In genomic region chr6:138987299-138987642, GRCh38 we compare ENCODE assay signal across 9 cellular contexts. TPM values are rescaled to one million over a fixed set of nuclear protein-coding genes. Genes with fewer than 3 reads are reported as not detected.
A peak's percentile ranks its signal among the peaks of the same experiment; 100 is the strongest.
DNase-seq lines count a peak whose midpoint lies in the region; ATAC-seq, FAIRE-seq and TF ChIP-seq lines count a peak whose summit lies in the region.
"Had no signal": no experiment of that assay in that cellular context is flagged by ENCODE, and none has a peak within 500 bp of the region (broad histone marks: within the 10 kb centered on the region; RNA-seq: fewer than 3 reads in every experiment).

No MANE protein-coding gene starts in this region.

- H3K27ac Mint-ChIP-seq in chondrocyte (ENCODE audit: unreplicated experiment): peak overlapping the region; percentile 68
- H3K27ac Mint-ChIP-seq in mesothelial cell of epicardium: peak overlapping the region; percentile 81

- peaks cover 4% of the 10 kb centered on the region; the same call in 1 of the 2 replicates for H3K9me1 ChIP-seq in IMR-90 (ENCODE audit: insufficient read depth, low read length)

- no peak overlapping the region for H2BK20ac ChIP-seq in IMR-90 (ENCODE audit: low read depth, low read length)

- H2BK5ac ChIP-seq in IMR-90 (ENCODE audit: low read depth, low read length, poor library complexity, severe bottlenecking): no peak overlapping the region

- H3K27me3 ChIP-seq in IMR-90 (ENCODE audit: control insufficient read depth, insufficient read depth, low read length): no peaks in the 10 kb centered on the region; the same call in 1 of the 2 replicates

- no TSS peak for BruUV-seq in IMR-90 (replicated peaks; lab: Mats Ljungman, UMichigan)

- peak overlapping the region; percentile 73 for H3K4me3 Mint-ChIP-seq in chondrocyte (ENCODE audit: unreplicated experiment)
- no peak overlapping the region for H3K4me3 Mint-ChIP-seq in mesothelial cell of epicardium

- peak overlapping the region; percentile 25 for H2AK9ac ChIP-seq in IMR-90 (replicated peaks; ENCODE audit: low read depth, low read length, poor library complexity)

- H3K9me3 ChIP-seq in IMR-90 (ENCODE audit: control insufficient read depth, insufficient read depth, low read length): no peaks in the 10 kb centered on the region

- intact Hi-C loops in IMR-90 (cut with micrococcal nuclease): loop anchor here (5.0 kb wide), 2 partner anchors 400 to 870 kb away; no protein-coding TSS in a partner anchor

- H4K20me1 ChIP-seq in IMR-90 (ENCODE audit: insufficient read depth, low read length): peaks cover 9% of the 10 kb centered on the region; the same call in 1 of the 2 replicates

- no peak for TF ChIP-seq RAD21 in IMR-90 (IDR thresholded peaks at IDR 0.05; ENCODE audit: low read length)

- CTCF ChIA-PET in IMR-90 (lab: Yijun Ruan, JAX): interaction anchor here (0.6 kb wide), 1 partner anchor 1259 kb away, joined by 3 read pairs; no protein-coding TSS in a partner anchor

- in situ Hi-C loops in IMR-90 (cut with MboI; ENCODE audit: low sequenced_read_pairs): loop anchor here (5.0 to 10.0 kb wide), 2 partner anchors 170 to 872 kb away; no protein-coding TSS in a partner anchor

- H3K9me3 Mint-ChIP-seq in chondrocyte (ENCODE audit: low read depth): no peaks in the 10 kb centered on the region
- H3K9me3 Mint-ChIP-seq in mesothelial cell of epicardium: no peaks in the 10 kb centered on the region

- TF ChIP-seq CTCF in IMR-90 (conservative IDR thresholded peaks at IDR 0.05; ENCODE audit: low read depth, low read length): no peak
- TF ChIP-seq CTCF in chondrocyte (IDR thresholded peaks at IDR 0.05): no peak
- TF ChIP-seq CTCF in mesothelial cell of epicardium (IDR thresholded peaks at IDR 0.05; ENCODE audit: unreplicated experiment): no peak

- H3K14ac ChIP-seq in IMR-90 (replicated peaks; ENCODE audit: low read depth, low read length): 0 out of 2 replicates have a peak overlapping the region, but pooled peaks have one; percentile 6

- no peaks in the 10 kb centered on the region for H3K36me3 Mint-ChIP-seq in chondrocyte (ENCODE audit: low read depth)
- no peaks in the 10 kb centered on the region for H3K36me3 Mint-ChIP-seq in mesothelial cell of epicardium

- no peak overlapping the region for H2BK15ac ChIP-seq in IMR-90 (ENCODE audit: low read depth, low read length)

- ATAC-seq in IMR-90 (ENCODE audit: low read depth): no peak

- 1% methylated on average over 10 of the region's 30 CpGs; no CpG with 5 or more reads in 1 of the 2 experiments for WGBS in IMR-90 (ENCODE audit: extremely low coverage in 2 of 2, insufficient read length in 1 of 2), 2 experiments

- DNase-seq in GM12892 (ENCODE audit: insufficient read length) (peak; percentile 35), IMR-90 (no peak), chondrocyte (ENCODE audit: low spot score) (peak; percentile 76), mesothelial cell of epicardium (ENCODE audit: low spot score in 2 of 2, unreplicated experiment in 2 of 2) (peak; percentile 22 to 61), NOMO-1 (lab: John Stamatoyannopoulos, UW; ENCODE audit: unreplicated experiment in 2 of 2) (no peak), NCI-H226 (no peak), NCI-H187 treated with DMSO at 0.1 percent for 48 hours (lab: John Stamatoyannopoulos, UW) (no peak), EL (no peak)

- H3K4me3 ChIP-seq in IMR-90 (ENCODE audit: insufficient read depth, low read depth, low read length): peak overlapping the region; percentile 78

- H3K36me3 ChIP-seq in IMR-90 (ENCODE audit: control insufficient read depth, insufficient read depth, low read length): no peaks in the 10 kb centered on the region

- no peak overlapping the region for H3K18ac ChIP-seq in IMR-90 (ENCODE audit: low read depth, low read length)

- peak overlapping the region; percentile 14 to 42; a peak in 3 of 4 replicates for H4K8ac ChIP-seq in IMR-90 (ENCODE audit: low read depth in 2 of 2, low read length in 2 of 2)

- dilution Hi-C loops in IMR-90 (cut with HindIII; ENCODE audit: low sequenced_read_pairs, unreplicated experiment): no loop called here

- H3K23ac ChIP-seq in IMR-90 (ENCODE audit: low read depth, low read length): peak overlapping the region; percentile 25; the same call in 1 of the 2 replicates

- peak overlapping the region; percentile 97 for H2AFZ ChIP-seq in IMR-90 (replicated peaks; ENCODE audit: low read length, poor library complexity)

- H3K4me1 ChIP-seq in IMR-90 (ENCODE audit: control insufficient read depth, insufficient read depth, low read length): peaks cover 2% of the 10 kb centered on the region; the same call in 1 of the 2 replicates

- no peak overlapping the region for H2BK120ac ChIP-seq in IMR-90 (ENCODE audit: low read depth, low read length)

- no peak for TF ChIP-seq POLR2A in GM12892 (IDR thresholded peaks at IDR 0.05; ENCODE audit: low read depth, low read length)
- no peak for TF ChIP-seq POLR2A in IMR-90 (IDR thresholded peaks at IDR 0.05; ENCODE audit: low read depth, low read length)

- no peak overlapping the region for H4K91ac ChIP-seq in IMR-90 (ENCODE audit: insufficient read depth, low read depth, low read length)

- H3K79me1 ChIP-seq in IMR-90 (ENCODE audit: low read depth in 1 of 2, low read length in 2 of 2): peaks cover 22 to 30% of the 10 kb centered on the region in 2 experiments

- H4K5ac ChIP-seq in IMR-90 (ENCODE audit: low read depth, low read length): no peak overlapping the region

- peaks cover 7% of the 10 kb centered on the region for H3K4me1 Mint-ChIP-seq in chondrocyte (ENCODE audit: low read depth)
- peaks cover 16% of the 10 kb centered on the region for H3K4me1 Mint-ChIP-seq in mesothelial cell of epicardium

- H3K27me3 Mint-ChIP-seq in chondrocyte (ENCODE audit: low read depth) (no peaks in the 10 kb centered on the region), mesothelial cell of epicardium (ENCODE audit: low read depth) (no peaks in the 10 kb centered on the region)

- no peak overlapping the region for H2AK5ac ChIP-seq in IMR-90 (ENCODE audit: low read depth, low read length)

- peak overlapping the region; percentile 39 for H3K27ac ChIP-seq in IMR-90 (ENCODE audit: insufficient read depth, low read length)

- no peak for FAIRE-seq in GM12892 (lab: Jason Lieb, UNC)
- FAIRE-seq: TTC549 had no signal

- 0 out of 2 replicates have a peak overlapping the region, but pooled peaks have one; percentile 15 for H3K4ac ChIP-seq in IMR-90 (ENCODE audit: low read depth, low read length)

- POLR2A ChIA-PET in IMR-90 (lab: Charles Lee; ENCODE audit: unreplicated experiment): no interaction called here

- H3K9ac ChIP-seq in IMR-90 (ENCODE audit: low read depth, low read length): peak overlapping the region; percentile 76

- peak overlapping the region; percentile 98 for H3K4me2 ChIP-seq in IMR-90 (ENCODE audit: low read depth, low read length)

- 0 out of 2 replicates have a peak overlapping the region, but pooled peaks have one; percentile 21 for H3K56ac ChIP-seq in IMR-90 (ENCODE audit: extremely low read depth, insufficient read depth, low read length)

TF ChIP-seq in IMR-90, 13 proteins besides CTCF, POLR2A, EP300 and RAD21:
- TF ChIP-seq ELK1 (IDR thresholded peaks at IDR 0.05; ENCODE audit: borderline replicate concordance, low read depth, low read length) (no peak), CHD1 (IDR thresholded peaks at IDR 0.05; ENCODE audit: low read depth, low read length) (no peak), MAFK (IDR thresholded peaks at IDR 0.05; ENCODE audit: low read depth, low read length) (no peak), RCOR1 (IDR thresholded peaks at IDR 0.05; ENCODE audit: insufficient replicate concordance, low read length) (no peak), RFX5 (IDR thresholded peaks at IDR 0.05; ENCODE audit: low read depth, low read length) (no peak), MAZ (IDR thresholded peaks at IDR 0.05; ENCODE audit: borderline replicate concordance, low read depth, low read length) (no peak)

RNA-seq across cellular contexts. Expression of gene REPS1, which starts 0.8 kb away (rescaled TPM):
- polyA plus RNA-seq in GM12892 (2012; ENCODE audit: missing spikeins): 32.1 TPM
- total RNA-seq in IMR-90 (2012; rRNA removed) (21.1 and 21.9 TPM in 2 replicates), chondrocyte (24.5 to 26.5 TPM (median 25.8 TPM) in 3 replicates), mesothelial cell of epicardium (85.6 to 95.4 TPM (median 89.4 TPM) in 3 replicates)
- polyA plus RNA-seq in IMR-90 (2012; rRNA removed): 24.2 and 26.3 TPM in 2 replicates
- 8.4 and 9.4 TPM in 2 replicates for polyA plus RNA-seq in IMR-90 (2012; cell fraction: cytosol; rRNA removed)
- polyA plus RNA-seq in IMR-90 (2012; cell fraction: nucleus; rRNA removed; ENCODE audit: low replicate concordance): 14.5 and 47.7 TPM in 2 replicates

RNA-seq across cellular contexts. Expression of gene ABRACL, which starts 41.3 kb away (rescaled TPM):
- polyA plus RNA-seq in GM12892 (2012; ENCODE audit: missing spikeins): 129 TPM
- total RNA-seq in IMR-90 (2012; rRNA removed): 16.0 and 42.8 TPM in 2 replicates
- polyA plus RNA-seq in IMR-90 (2012; rRNA removed): 27.5 and 27.9 TPM in 2 replicates
- polyA plus RNA-seq in IMR-90 (2012; cell fraction: cytosol; rRNA removed): 5.8 and 7.6 TPM in 2 replicates
- polyA plus RNA-seq in IMR-90 (2012; cell fraction: nucleus; rRNA removed; ENCODE audit: low replicate concordance): 2.0 and 6.9 TPM in 2 replicates
- total RNA-seq in chondrocyte: 10.4 to 20.2 TPM (median 17.2 TPM) in 3 replicates
- 60.6 to 63.0 TPM (median 60.9 TPM) in 3 replicates for total RNA-seq in mesothelial cell of epicardium

Comparison
In these comparisons a context has a peak if more than half of its experiments do, and no peak if none do; other contexts are left out.
1. DNase-seq: peak in GM12892 (single experiment), chondrocyte (single experiment) and mesothelial cell of epicardium (2 of 2); none in IMR-90 (single experiment), NOMO-1 (0 of 2), NCI-H226 (single experiment), NCI-H187 treated with DMSO at 0.1 percent for 48 hours (single experiment) and EL (single experiment).